In genomic region chr3:109115451-109115850, GRCh38 we compare ENCODE assay signal across 36 cellular contexts. TPM values are rescaled to one million over a fixed set of nuclear protein-coding genes. Genes with fewer than 3 reads are reported as not detected.
"Had no signal": no experiment of that assay in that cellular context is flagged by ENCODE, and none has a peak within 500 bp of the region (broad histone marks: within the 10 kb centered on the region; RNA-seq: fewer than 3 reads in every experiment).

No MANE protein-coding gene starts in this region.

- H3K4me3 Mint-ChIP-seq: activated B cell treated with CpG ODN at 0.5 μM for 24 hours; activated CD8-positive, alpha-beta T cell treated with anti-CD3 and anti-CD28 coated beads for 36 hours; activated naive CD8-positive, alpha-beta T cell; natural killer cell; T-helper 2 cell treated with Interferon-gamma antibody and Interleukin-4, amounts not matched to agents 5 μg/mL and 100 μg/mL, for 36 hours; type B pancreatic cell had no signal

- H3K4me1 ChIP-seq: adrenal gland, esophagus squamous epithelium, right lobe of liver, uterus had no signal

- DNase-seq: activated B cell treated with CpG ODN at 0.5 μM for 24 hours; activated CD4-positive, alpha-beta T cell treated with anti-CD3 and anti-CD28 coated beads, Interleukin-2, amount 50 U/mL, for 1 hour; activated CD8-positive, alpha-beta T cell treated with anti-CD3 and anti-CD28 coated beads for 36 hours; activated effector memory CD4-positive, alpha-beta T cell treated with Interleukin-2 at 50 U/mL for 16 hours; activated naive CD4-positive, alpha-beta T cell treated with Interleukin-2 at 50 U/mL for 16 hours; activated T-cell treated with anti-CD3 and anti-CD28 coated beads, Interleukin-2, amount 50 U/mL, for 48 hours; aorta; caudate nucleus; effector CD8-positive, alpha-beta T cell; esophagus squamous epithelium; kidney; left colon; natural killer cell; right lobe of liver; stimulated activated CD4-positive, alpha-beta T cell treated with anti-CD3 and anti-CD28 coated beads, Interleukin-12 subunit alpha, Interleukin-12 subunit beta, amount 100 ng/mL, for 4 hours; stimulated activated CD4-positive, alpha-beta T cell treated with anti-CD3 and anti-CD28 coated beads, Interleukin-4, amount 100 ng/mL, for 1 hour; stimulated activated naive CD8-positive, alpha-beta T cell treated with anti-CD3 and anti-CD28 coated beads, Interleukin-15, Interleukin-2, amounts not matched to agents 100 U/mL and 50 U/mL, for 24 hours; T-helper 1 cell; uterus had no signal

- H3K4me3 ChIP-seq: adrenal gland, esophagus squamous epithelium, gastroesophageal sphincter, hepatocyte, right lobe of liver, thoracic aorta, uterus had no signal

- H2AFZ ChIP-seq: hepatocyte had no signal

- H3K27ac ChIP-seq: adrenal gland, epithelial cell of prostate, esophagus squamous epithelium, gastroesophageal sphincter, hepatocyte, right lobe of liver, thoracic aorta, uterus had no signal

- H3K36me3 Mint-ChIP-seq: activated naive CD8-positive, alpha-beta T cell; natural killer cell; type B pancreatic cell had no signal

- H3K27me3 Mint-ChIP-seq: activated B cell treated with CpG ODN at 0.5 μM for 24 hours had no signal

- H3K27ac Mint-ChIP-seq: activated B cell treated with CpG ODN at 0.5 μM for 24 hours; activated CD8-positive, alpha-beta T cell treated with anti-CD3 and anti-CD28 coated beads for 36 hours; activated naive CD8-positive, alpha-beta T cell; natural killer cell; T-helper 2 cell treated with Interferon-gamma antibody and Interleukin-4, amounts not matched to agents 5 μg/mL and 100 μg/mL, for 36 hours; type B pancreatic cell had no signal

- H3K9me3 ChIP-seq: adrenal gland, esophagus squamous epithelium, gastroesophageal sphincter, right lobe of liver, thoracic aorta, uterus had no signal

- H3K27me3 ChIP-seq: adrenal gland, esophagus squamous epithelium, gastroesophageal sphincter, hepatocyte, right lobe of liver, uterus had no signal

- H3K4me1 Mint-ChIP-seq: activated B cell treated with CpG ODN at 0.5 μM for 24 hours, natural killer cell had no signal

- ATAC-seq: activated CD8-positive, alpha-beta T cell treated with anti-CD3 and anti-CD28 coated beads for 36 hours; gastroesophageal sphincter; left colon; natural killer cell; right lobe of liver; stimulated activated naive CD8-positive, alpha-beta T cell treated with anti-CD3 and anti-CD28 coated beads, Interleukin-15, Interleukin-2, amounts not matched to agents 100 U/mL and 50 U/mL, for 24 hours had no signal

- H3K4me2 ChIP-seq: hepatocyte had no signal

- H3K36me3 ChIP-seq: adrenal gland, esophagus squamous epithelium, gastroesophageal sphincter, right lobe of liver, thoracic aorta, uterus had no signal

- FAIRE-seq: colon, endometrium, kidney had no signal

- H3K79me2 ChIP-seq: hepatocyte had no signal

- H3K9me3 Mint-ChIP-seq: activated B cell treated with CpG ODN at 0.5 μM for 24 hours; activated CD8-positive, alpha-beta T cell treated with anti-CD3 and anti-CD28 coated beads for 36 hours; natural killer cell; T-helper 2 cell treated with Interferon-gamma antibody and Interleukin-4, amounts not matched to agents 5 μg/mL and 100 μg/mL, for 36 hours; type B pancreatic cell had no signal

RNA-seq across cellular contexts. Expression of gene MORC1, which starts 2.5 kb away (rescaled TPM):
- total RNA-seq: activated B cell treated with CpG ODN at 0.5 μM for 24 hours; activated CD8-positive, alpha-beta T cell treated with anti-CD3 and anti-CD28 coated beads for 36 hours; aorta; dermis microvascular lymphatic vessel endothelial cell; esophagus squamous epithelium; fibroblast of villous mesenchyme; gastroesophageal sphincter; left colon; lower leg skin; osteocyte; posterior vena cava; skeletal muscle tissue; thoracic aorta; uterus had no signal
- polyA plus RNA-seq: aorta had no signal

RNA-seq across cellular contexts. Expression of gene C3orf85, which starts 21.1 kb away (rescaled TPM):
- total RNA-seq: activated B cell treated with CpG ODN at 0.5 μM for 24 hours; activated CD8-positive, alpha-beta T cell treated with anti-CD3 and anti-CD28 coated beads for 36 hours; adrenal gland; aorta; dermis microvascular lymphatic vessel endothelial cell; esophagus squamous epithelium; fibroblast of villous mesenchyme; gastroesophageal sphincter; kidney; lower leg skin; natural killer cell; osteocyte; posterior vena cava; renal cortical epithelial cell; skeletal muscle tissue; thoracic aorta; uterus had no signal
- polyA plus RNA-seq: adrenal gland had no signal
